In the genomic region with DNA sequence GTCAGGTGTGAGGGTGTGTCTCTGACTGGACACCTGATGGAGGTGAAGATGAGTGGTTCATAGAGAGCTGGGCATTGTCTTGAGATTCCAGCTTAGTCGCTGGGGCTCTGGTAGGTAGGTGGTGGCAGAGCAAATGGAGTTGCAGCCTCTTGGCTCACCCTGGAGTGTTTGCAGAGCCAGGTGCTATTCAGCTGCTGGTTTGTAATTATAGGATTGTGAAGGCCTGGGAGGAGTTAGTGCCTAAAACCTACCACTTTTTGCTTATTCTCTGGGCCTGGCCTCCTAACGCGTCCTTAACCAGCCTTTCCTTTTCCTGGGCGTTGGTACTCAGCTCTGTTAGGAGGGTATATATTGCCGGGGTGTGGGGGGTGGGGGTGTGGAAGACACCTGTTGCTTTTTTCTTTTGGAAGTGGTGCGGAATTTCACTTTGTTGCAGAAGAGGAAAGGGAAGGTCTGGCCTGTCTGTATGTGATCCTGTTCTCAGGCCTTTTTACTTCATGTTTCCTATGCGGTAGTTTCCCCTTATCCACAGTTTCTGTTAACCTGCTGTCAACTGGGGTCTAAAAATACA, we compare ENCODE assay signal across 11 cellular contexts. TPM values are rescaled to one million over a fixed set of nuclear protein-coding genes. Genes with fewer than 3 reads are reported as not detected.
DNase-seq lines count a peak whose midpoint lies in the region; ATAC-seq, FAIRE-seq and TF ChIP-seq lines count a peak whose summit lies in the region.
"Had no signal": no experiment of that assay in that cellular context is flagged by ENCODE, and none has a peak within 500 bp of the region (broad histone marks: within the 10 kb centered on the region; RNA-seq: fewer than 3 reads in every experiment).

No MANE protein-coding gene starts in this region.

- H2BK120ac ChIP-seq in H1 (replicated peaks; ENCODE audit: low read depth, low read length): no peak overlapping the region

- WGBS in HepG2 (ENCODE audit: low lambda C conversion rate): 94% methylated on average over 7 of the region's 7 CpGs
- 90% methylated on average over 3 of the region's 7 CpGs for WGBS in right lobe of liver (ENCODE audit: insufficient coverage, low coverage, low lambda C conversion rate, missing lambda C conversion rate)
- 89% methylated on average over 7 of the region's 7 CpGs; no CpG with 5 or more reads in 1 of the 2 experiments for WGBS in H1 (ENCODE audit: extremely low coverage in 1 of 2, insufficient coverage in 1 of 2, insufficient read length in 1 of 2, insufficient replicate concordance in 2 of 2, low coverage in 1 of 2, low lambda C conversion rate in 2 of 2, missing lambda C conversion rate in 1 of 2), 2 experiments

- H4K91ac ChIP-seq in H1 (replicated peaks; ENCODE audit: insufficient read length, low read length): no peak overlapping the region

- no peaks in the 10 kb centered on the region for H3K27me3 Mint-ChIP-seq in effector memory CD8-positive, alpha-beta T cell

- no peak overlapping the region for H3K27ac Mint-ChIP-seq in effector memory CD8-positive, alpha-beta T cell

- H3K4me3 Mint-ChIP-seq in effector memory CD8-positive, alpha-beta T cell: no peak overlapping the region

- H3K27ac ChIP-seq in HepG2 (ENCODE audit: extremely low read length, insufficient read depth, low read length): no peak overlapping the region
- no peak overlapping the region for H3K27ac ChIP-seq in right lobe of liver
- no peak overlapping the region for H3K27ac ChIP-seq in H1 (ENCODE audit: low read depth, low read length)

- peaks cover 32% of the 10 kb centered on the region for H3K36me3 Mint-ChIP-seq in effector memory CD8-positive, alpha-beta T cell (ENCODE audit: insufficient read depth)

- no peak overlapping the region for H2BK12ac ChIP-seq in H1 (ENCODE audit: low read depth, low read length)

- ATAC-seq in HepG2 (no peak), right lobe of liver (no peak), HG03139 (IDR thresholded peaks at IDR 0.05; ENCODE audit: unreplicated experiment) (no peak), GM18505 (IDR thresholded peaks at IDR 0.05; ENCODE audit: unreplicated experiment) (no peak)
- ATAC-seq in effector memory CD8-positive, alpha-beta T cell (replicated peaks): no peak

- no TSS peak for BruUV-seq in HepG2 (replicated peaks; lab: Mats Ljungman, UMichigan)

- H2BK15ac ChIP-seq in H1 (ENCODE audit: low read length): no peak overlapping the region

- no peak overlapping the region for H2BK20ac ChIP-seq in H1 (ENCODE audit: low read length)

- no peak overlapping the region for H3K4ac ChIP-seq in H1 (replicated peaks; ENCODE audit: insufficient read length, low read depth, low read length)

- no peak overlapping the region for H2AK5ac ChIP-seq in H1 (ENCODE audit: low read depth, low read length)

- TF ChIP-seq RAD21 in HepG2 (CRISPR knock-in tag; IDR thresholded peaks at IDR 0.05) (no peak), H1 (IDR thresholded peaks at IDR 0.05 in 1 of 2, conservative IDR thresholded peaks at IDR 0.05 in 1 of 2; ENCODE audit: low read depth in 2 of 2, low read length in 2 of 2) (no peak)

- H3K36me3 ChIP-seq in HepG2 (replicated peaks in 1 of 2; ENCODE audit: control insufficient read depth in 1 of 2, insufficient read depth in 2 of 2, low read length in 2 of 2): peaks cover 33 to 45% of the 10 kb centered on the region in 2 experiments
- H3K36me3 ChIP-seq in right lobe of liver: peaks cover 0 to 33% (median 17%) of the 10 kb centered on the region in 4 donors
- peaks cover 33 to 38% (median 36%) of the 10 kb centered on the region in 4 experiments for H3K36me3 ChIP-seq in H1 (ENCODE audit: control insufficient read depth in 2 of 4, insufficient read depth in 4 of 4, low read length in 3 of 4)

- H4K5ac ChIP-seq in H1 (ENCODE audit: insufficient read length, low read depth, low read length): no peak overlapping the region

- H3K79me1 ChIP-seq in H1 (ENCODE audit: low read depth, low read length): peaks cover 22% of the 10 kb centered on the region

- H3K56ac ChIP-seq in H1 (replicated peaks; ENCODE audit: insufficient read length, low read depth, low read length): no peak overlapping the region

- POLR2A ChIA-PET in HepG2 (lab: Yijun Ruan, JAX): interaction anchor here (1.2 kb wide), 1 partner anchor 16 kb away, joined by 4 read pairs; the partner anchor contains the start of gene NOLC1
- POLR2A ChIA-PET in H1 (lab: Charles Lee; ENCODE audit: partially characterized antibody): interaction anchor here (0.7 to 20.0 kb wide), 8 partner anchors 8 to 317 kb away, joined by 3 to 408 read pairs (median 7); partner anchors contain the start of genes NOLC1 and OGA

- CTCF ChIA-PET in HepG2 (lab: Yijun Ruan, JAX; ENCODE audit: low intra/inter-chr PET ratio, low total read pairs) (no interaction called here), H1 (lab: Charles Lee; ENCODE audit: partially characterized antibody) (interaction anchor here (1.0 to 3.8 kb wide), 4 partner anchors 11 to 23 kb away, joined by 3 to 20 read pairs (median 5); no protein-coding TSS in a partner anchor)

- FAIRE-seq in HepG2 (lab: Jason Lieb, UNC) (no peak), H1 (lab: Jason Lieb, UNC) (no peak)
- FAIRE-seq: frontal cortex, TTC549 had no signal

- peaks cover 38 to 44% of the 10 kb centered on the region in 2 donors for H3K4me1 Mint-ChIP-seq in effector memory CD8-positive, alpha-beta T cell (ENCODE audit: low read depth in 2 of 2)

- no peak overlapping the region for H3K14ac ChIP-seq in H1 (ENCODE audit: insufficient read length)

- peaks cover 35% of the 10 kb centered on the region for H3K4me1 ChIP-seq in HepG2 (ENCODE audit: insufficient read depth, low read length)
- peaks cover 0 to 12% (median 4%) of the 10 kb centered on the region in 4 donors for H3K4me1 ChIP-seq in right lobe of liver
- H3K4me1 ChIP-seq in H1 (replicated peaks in 1 of 4; ENCODE audit: control insufficient read depth in 3 of 4, insufficient read depth in 4 of 4, low read length in 3 of 4): peaks cover 0 to 12% (median 3%) of the 10 kb centered on the region in 4 experiments; a peak in 4 of 7 replicates

- no peak overlapping the region for H2BK5ac ChIP-seq in H1 (ENCODE audit: low read depth, low read length)

- H3K4me2 ChIP-seq in HepG2 (ENCODE audit: low read depth, low read length) (peak overlapping the region; percentile 82), H1 (ENCODE audit: insufficient read depth in 1 of 2, low read depth in 2 of 2, low read length in 2 of 2) (peak overlapping the region in 1 of 2 experiments; percentile 15; a peak in 1 of 4 replicates)

- TF ChIP-seq POLR2A in HepG2 (IDR thresholded peaks at IDR 0.05; ENCODE audit: insufficient read depth in 1 of 2, low read depth in 2 of 2, low read length in 2 of 2) (no peak), right lobe of liver (IDR thresholded peaks at IDR 0.05) (no peak), H1 (IDR thresholded peaks at IDR 0.05; ENCODE audit: control extremely low read depth in 1 of 2, low read depth in 2 of 2, low read length in 2 of 2) (no peak), GM18505 (IDR thresholded peaks at IDR 0.05; ENCODE audit: borderline replicate concordance, extremely low read depth, insufficient read depth, insufficient read length) (no peak)

- H3K18ac ChIP-seq in H1 (ENCODE audit: extremely low read depth, low read length): no peak overlapping the region

- H3K9me3 ChIP-seq in HepG2 (ENCODE audit: low read length) (no peaks in the 10 kb centered on the region), right lobe of liver (no peaks in the 10 kb centered on the region), H1 (ENCODE audit: insufficient read depth in 2 of 2, low read depth in 1 of 2, low read length in 1 of 2) (no peaks in the 10 kb centered on the region)

- H3K27me3 ChIP-seq in HepG2 (ENCODE audit: control insufficient read depth in 1 of 2, insufficient read depth in 2 of 2, low read length in 2 of 2) (peaks cover 0 to 4% of the 10 kb centered on the region in 2 experiments; a peak in 1 of 5 replicates), right lobe of liver (no peaks in the 10 kb centered on the region), H1 (replicated peaks in 1 of 4; ENCODE audit: control insufficient read depth in 3 of 4, extremely low read depth in 1 of 4, insufficient read depth in 3 of 4, low read length in 3 of 4) (no peaks in the 10 kb centered on the region)

- TF ChIP-seq EP300 in HepG2 (IDR thresholded peaks at IDR 0.05; ENCODE audit: low read depth in 2 of 2, low read length in 2 of 2): no peak
- no peak for TF ChIP-seq EP300 in HepG2 (CRISPR knock-in tag; IDR thresholded peaks at IDR 0.05; ENCODE audit: borderline replicate concordance)
- TF ChIP-seq EP300 in H1 (IDR thresholded peaks at IDR 0.05; ENCODE audit: borderline replicate concordance in 1 of 2, low read depth in 2 of 2, low read length in 2 of 2): no peak

- H4K8ac ChIP-seq in H1 (ENCODE audit: extremely low read depth, insufficient read depth, low read length): no peak overlapping the region

- no peak overlapping the region for H3K9ac ChIP-seq in HepG2 (ENCODE audit: insufficient read depth, low read depth, low read length)
- no peak overlapping the region; a peak in 1 of 7 replicates for H3K9ac ChIP-seq in H1 (replicated peaks in 1 of 4; ENCODE audit: extremely low read depth in 1 of 4, low read depth in 3 of 4, low read length in 3 of 4)

- no peak for TF ChIP-seq CTCF in HepG2 (CRISPR knock-in tag; IDR thresholded peaks at IDR 0.05)
- TF ChIP-seq CTCF in right lobe of liver (IDR thresholded peaks at IDR 0.05): no peak
- TF ChIP-seq CTCF in H1 (IDR thresholded peaks at IDR 0.05; ENCODE audit: control extremely low read depth in 1 of 3, insufficient read depth in 1 of 3, low read depth in 1 of 3, low read length in 3 of 3): no peak

- H3K79me2 ChIP-seq in HepG2 (ENCODE audit: insufficient read depth, low read length) (peaks cover 57% of the 10 kb centered on the region), H1 (ENCODE audit: control insufficient read depth in 1 of 2, insufficient read depth in 2 of 2, low read length in 2 of 2) (peaks cover 39 to 82% of the 10 kb centered on the region in 2 experiments)

- H3K4me3 ChIP-seq in HepG2 (replicated peaks in 1 of 3; ENCODE audit: insufficient read depth in 1 of 3, low read depth in 2 of 3, low read length in 3 of 3) (no peak overlapping the region), right lobe of liver (no peak overlapping the region), H1 (ENCODE audit: extremely low read depth in 1 of 4, insufficient read depth in 2 of 4, low read depth in 3 of 4, low read length in 4 of 4) (peak overlapping the region in 1 of 4 experiments; percentile 5; a peak in 1 of 8 replicates)

- intact Hi-C loops in HepG2 (cut with micrococcal nuclease; ENCODE audit: unreplicated experiment): no loop called here
- intact Hi-C loops in right lobe of liver (cut with DNase I): no loop called here

- no peak overlapping the region for H3K23ac ChIP-seq in H1 (ENCODE audit: insufficient read length)

- H2AFZ ChIP-seq in HepG2 (ENCODE audit: low read length): no peak overlapping the region
- no peak overlapping the region for H2AFZ ChIP-seq in H1 (ENCODE audit: low read length)

- in situ Hi-C loops in HepG2 (cut with HindIII; ENCODE audit: extremely low pct_ligation_motif_present, low pct_unique_long_range_greater_than_20kb): no loop called here

- DNase-seq in HepG2 (ENCODE audit: low spot score): no peak
- no peak for DNase-seq in right lobe of liver
- DNase-seq in NCI-H345 treated with DMSO at 0.1 percent for 48 hours (lab: John Stamatoyannopoulos, UW; ENCODE audit: unreplicated experiment): peak; percentile 74
- DNase-seq in H1 (ENCODE audit: low read depth in 1 of 2, low spot score in 2 of 2): no peak
- DNase-seq in SW480 (ENCODE audit: low spot score): no peak
- DNase-seq in effector memory CD8-positive, alpha-beta T cell: no peak
- DNase-seq: stimulated activated CD4-positive, alpha-beta T cell treated with anti-CD3 and anti-CD28 coated beads, Interleukin-15, amount 100 ng/mL, for 24 hours had no signal

- no peaks in the 10 kb centered on the region for H3K9me3 Mint-ChIP-seq in effector memory CD8-positive, alpha-beta T cell

- H4K20me1 ChIP-seq in HepG2 (ENCODE audit: insufficient read depth, low read length): peaks cover 52% of the 10 kb centered on the region
- peaks cover 40 to 44% of the 10 kb centered on the region in 2 experiments for H4K20me1 ChIP-seq in H1 (replicated peaks in 1 of 2; ENCODE audit: control insufficient read depth in 1 of 2, insufficient read depth in 2 of 2, low read length in 2 of 2)

- H3K23me2 ChIP-seq in H1 (ENCODE audit: low read depth, low read length): peaks cover 10% of the 10 kb centered on the region; the same call in 1 of the 2 replicates

RNA-seq across cellular contexts. Expression of gene PPRC1, which starts 3.2 kb away (rescaled TPM):
- 19.0 and 24.2 TPM in 2 replicates for total RNA-seq in HepG2 (2016; rRNA removed; fragmentation: Illumina TruSeq; extraction: Trizol)
- 7.2 and 10.9 TPM in 2 replicates for total RNA-seq in HepG2 (2016; cell fraction: cytosol; rRNA removed; fragmentation: Illumina TruSeq; extraction: Trizol; ENCODE audit: low read depth)
- total RNA-seq in HepG2 (2016; cell fraction: insoluble cytoplasmic fraction; rRNA removed; fragmentation: Illumina TruSeq; extraction: Trizol): 16.2 and 25.6 TPM in 2 replicates
- total RNA-seq in HepG2 (2016; cell fraction: membrane; rRNA removed; fragmentation: Illumina TruSeq; extraction: Trizol): 10.3 and 12.7 TPM in 2 replicates
- total RNA-seq in HepG2 (2016; cell fraction: nucleus; rRNA removed; fragmentation: Illumina TruSeq; extraction: Trizol): 31.9 and 36.2 TPM in 2 replicates
- 18.7 and 21.3 TPM in 2 replicates for polyA plus RNA-seq in HepG2 (2011; rRNA removed)
- polyA plus RNA-seq in HepG2 (2011; cell fraction: cytosol; rRNA removed): 7.1 and 7.2 TPM in 2 replicates
- polyA plus RNA-seq in HepG2 (2011; cell fraction: nucleus; rRNA removed): 57.6 and 66.0 TPM in 2 replicates
- polyA plus RNA-seq in HepG2 (2012): 21.1 and 29.8 TPM in 2 replicates
- polyA plus RNA-seq in HepG2 (2016; cell fraction: cytosol; fragmentation: Illumina TruSeq; extraction: Trizol; ENCODE audit: low read depth): 2.5 and 2.9 TPM in 2 replicates
- 21.7 and 29.6 TPM in 2 replicates for polyA plus RNA-seq in HepG2 (2016; cell fraction: insoluble cytoplasmic fraction; fragmentation: Illumina TruSeq; extraction: Trizol; ENCODE audit: low read depth)
- polyA plus RNA-seq in HepG2 (2016; cell fraction: membrane; fragmentation: Illumina TruSeq; extraction: Trizol; ENCODE audit: low read depth): 4.7 and 6.5 TPM in 2 replicates
- 102 and 107 TPM in 2 replicates for polyA plus RNA-seq in HepG2 (2016; cell fraction: nucleus; fragmentation: Illumina TruSeq; extraction: Trizol; ENCODE audit: insufficient read depth, low read depth)
- polyA minus RNA-seq in HepG2 (2011; rRNA and poly(A)+ RNA removed; ENCODE audit: low replicate concordance): 68.7 and 95.3 TPM in 2 replicates
- 12.3 and 14.3 TPM in 2 replicates for polyA minus RNA-seq in HepG2 (2011; cell fraction: cytosol; rRNA and poly(A)+ RNA removed)
- 42.9 and 47.7 TPM in 2 replicates for polyA minus RNA-seq in HepG2 (2011; cell fraction: nucleus; rRNA and poly(A)+ RNA removed)
- 10 to 100 TPM in 3 of 6 experiments, 1 to 10 TPM in 3; 7.9 to 18.2 (median 10.3) TPM for total RNA-seq in right lobe of liver
- total RNA-seq in H1 (2021; fragmentation: NEBNext Ultra II Directional; extraction: Animal tissue kit (Norgen Biotek cat#: 25700)): 86.2 and 88.4 TPM in 2 replicates
- polyA plus RNA-seq in H1 (2011; rRNA removed): 46.5 and 65.3 TPM in 2 replicates
- polyA plus RNA-seq in H1 (2011; cell fraction: cytosol; rRNA removed): 34.7 TPM
- 83.7 TPM for polyA plus RNA-seq in H1 (2011; cell fraction: nucleus; rRNA removed)
- 59.8 to 81.4 TPM (median 78.6 TPM) in 4 replicates for polyA plus RNA-seq in H1 (2012, experiment 1 of 2)
- polyA plus RNA-seq in H1 (2012, experiment 2 of 2): 59.2 TPM
- 61.6 TPM for polyA plus RNA-seq in H1 (2013, experiment 1 of 2)
- polyA plus RNA-seq in H1 (2013, experiment 2 of 2): 58.6 TPM
- 73.5 and 89.5 TPM in 2 replicates for polyA minus RNA-seq in H1 (2011; rRNA and poly(A)+ RNA removed)
- 52.6 TPM for polyA minus RNA-seq in H1 (2011; cell fraction: cytosol; rRNA and poly(A)+ RNA removed)
- 53.6 TPM for polyA minus RNA-seq in H1 (2011; cell fraction: nucleus; rRNA and poly(A)+ RNA removed)

RNA-seq across cellular contexts. Expression of gene LDB1, which starts 15.9 kb away (rescaled TPM):
- total RNA-seq in HepG2 (2016; rRNA removed; fragmentation: Illumina TruSeq; extraction: Trizol): 13.2 and 17.2 TPM in 2 replicates
- 2.0 and 2.5 TPM in 2 replicates for total RNA-seq in HepG2 (2016; cell fraction: cytosol; rRNA removed; fragmentation: Illumina TruSeq; extraction: Trizol; ENCODE audit: low read depth)
- total RNA-seq in HepG2 (2016; cell fraction: insoluble cytoplasmic fraction; rRNA removed; fragmentation: Illumina TruSeq; extraction: Trizol): 10.9 and 17.8 TPM in 2 replicates
- 7.2 and 8.2 TPM in 2 replicates for total RNA-seq in HepG2 (2016; cell fraction: membrane; rRNA removed; fragmentation: Illumina TruSeq; extraction: Trizol)
- total RNA-seq in HepG2 (2016; cell fraction: nucleus; rRNA removed; fragmentation: Illumina TruSeq; extraction: Trizol): 16.0 and 18.2 TPM in 2 replicates
- polyA plus RNA-seq in HepG2 (2011; rRNA removed): 45.5 and 52.2 TPM in 2 replicates
- polyA plus RNA-seq in HepG2 (2011; cell fraction: cytosol; rRNA removed): 23.6 and 27.6 TPM in 2 replicates
- 182 and 199 TPM in 2 replicates for polyA plus RNA-seq in HepG2 (2011; cell fraction: nucleus; rRNA removed)
- 20.4 and 24.8 TPM in 2 replicates for polyA plus RNA-seq in HepG2 (2012)
- polyA plus RNA-seq in HepG2 (2016; cell fraction: cytosol; fragmentation: Illumina TruSeq; extraction: Trizol; ENCODE audit: low read depth): 2.1 and 2.6 TPM in 2 replicates
- polyA plus RNA-seq in HepG2 (2016; cell fraction: insoluble cytoplasmic fraction; fragmentation: Illumina TruSeq; extraction: Trizol; ENCODE audit: low read depth): 15.0 and 17.5 TPM in 2 replicates
- 5.5 and 5.8 TPM in 2 replicates for polyA plus RNA-seq in HepG2 (2016; cell fraction: membrane; fragmentation: Illumina TruSeq; extraction: Trizol; ENCODE audit: low read depth)
- polyA plus RNA-seq in HepG2 (2016; cell fraction: nucleus; fragmentation: Illumina TruSeq; extraction: Trizol; ENCODE audit: insufficient read depth, low read depth): 49.4 and 52.8 TPM in 2 replicates
- 61.4 and 104 TPM in 2 replicates for polyA minus RNA-seq in HepG2 (2011; rRNA and poly(A)+ RNA removed; ENCODE audit: low replicate concordance)
- polyA minus RNA-seq in HepG2 (2011; cell fraction: cytosol; rRNA and poly(A)+ RNA removed): 17.4 and 19.1 TPM in 2 replicates
- polyA minus RNA-seq in HepG2 (2011; cell fraction: nucleus; rRNA and poly(A)+ RNA removed): 34.2 and 39.5 TPM in 2 replicates
- 10 to 100 TPM; 11.2 to 14.7 (median 13.0) TPM for total RNA-seq in right lobe of liver
- 88.4 and 88.8 TPM in 2 replicates for total RNA-seq in H1 (2021; fragmentation: NEBNext Ultra II Directional; extraction: Animal tissue kit (Norgen Biotek cat#: 25700))
- 138 and 170 TPM in 2 replicates for polyA plus RNA-seq in H1 (2011; rRNA removed)
- polyA plus RNA-seq in H1 (2011; cell fraction: cytosol; rRNA removed): 134 TPM
- 345 TPM for polyA plus RNA-seq in H1 (2011; cell fraction: nucleus; rRNA removed)
- 91.5 to 105 TPM (median 97.6 TPM) in 4 replicates for polyA plus RNA-seq in H1 (2012, experiment 1 of 2)
- polyA plus RNA-seq in H1 (2012, experiment 2 of 2): 61.4 TPM
- 72.4 TPM for polyA plus RNA-seq in H1 (2013, experiment 1 of 2)
- 63.4 TPM for polyA plus RNA-seq in H1 (2013, experiment 2 of 2)
- polyA minus RNA-seq in H1 (2011; rRNA and poly(A)+ RNA removed): 136 and 173 TPM in 2 replicates
- polyA minus RNA-seq in H1 (2011; cell fraction: cytosol; rRNA and poly(A)+ RNA removed): 72.1 TPM
- 91.2 TPM for polyA minus RNA-seq in H1 (2011; cell fraction: nucleus; rRNA and poly(A)+ RNA removed)

RNA-seq across cellular contexts. Expression of gene NOLC1, which starts 16.1 kb away (rescaled TPM):
- total RNA-seq in HepG2 (2016; rRNA removed; fragmentation: Illumina TruSeq; extraction: Trizol) (81.0 and 102 TPM in 2 replicates), right lobe of liver (10 to 100 TPM; 16.0 to 60.2 (median 27.3) TPM)
- 17.2 and 19.9 TPM in 2 replicates for total RNA-seq in HepG2 (2016; cell fraction: cytosol; rRNA removed; fragmentation: Illumina TruSeq; extraction: Trizol; ENCODE audit: low read depth)
- 80.9 and 91.8 TPM in 2 replicates for total RNA-seq in HepG2 (2016; cell fraction: insoluble cytoplasmic fraction; rRNA removed; fragmentation: Illumina TruSeq; extraction: Trizol)
- total RNA-seq in HepG2 (2016; cell fraction: membrane; rRNA removed; fragmentation: Illumina TruSeq; extraction: Trizol): 26.9 and 30.0 TPM in 2 replicates
- total RNA-seq in HepG2 (2016; cell fraction: nucleus; rRNA removed; fragmentation: Illumina TruSeq; extraction: Trizol): 53.2 and 53.8 TPM in 2 replicates
- polyA plus RNA-seq in HepG2 (2011; rRNA removed) (47.9 and 50.6 TPM in 2 replicates), H1 (2011; rRNA removed) (63.5 and 86.3 TPM in 2 replicates)
- polyA plus RNA-seq in HepG2 (2011; cell fraction: cytosol; rRNA removed): 40.3 and 62.0 TPM in 2 replicates
- polyA plus RNA-seq in HepG2 (2011; cell fraction: nucleus; rRNA removed): 33.5 and 37.8 TPM in 2 replicates
- 54.4 and 57.6 TPM in 2 replicates for polyA plus RNA-seq in HepG2 (2012)
- 9.9 and 10.0 TPM in 2 replicates for polyA plus RNA-seq in HepG2 (2016; cell fraction: cytosol; fragmentation: Illumina TruSeq; extraction: Trizol; ENCODE audit: low read depth)
- polyA plus RNA-seq in HepG2 (2016; cell fraction: insoluble cytoplasmic fraction; fragmentation: Illumina TruSeq; extraction: Trizol; ENCODE audit: low read depth): 121 and 139 TPM in 2 replicates
- 22.5 and 24.8 TPM in 2 replicates for polyA plus RNA-seq in HepG2 (2016; cell fraction: membrane; fragmentation: Illumina TruSeq; extraction: Trizol; ENCODE audit: low read depth)
- polyA plus RNA-seq in HepG2 (2016; cell fraction: nucleus; fragmentation: Illumina TruSeq; extraction: Trizol; ENCODE audit: insufficient read depth, low read depth): 109 and 124 TPM in 2 replicates
- 29.3 and 125 TPM in 2 replicates for polyA minus RNA-seq in HepG2 (2011; rRNA and poly(A)+ RNA removed; ENCODE audit: low replicate concordance)
- 38.1 and 41.4 TPM in 2 replicates for polyA minus RNA-seq in HepG2 (2011; cell fraction: cytosol; rRNA and poly(A)+ RNA removed)
- 17.3 and 24.7 TPM in 2 replicates for polyA minus RNA-seq in HepG2 (2011; cell fraction: nucleus; rRNA and poly(A)+ RNA removed)
- 191 and 194 TPM in 2 replicates for total RNA-seq in H1 (2021; fragmentation: NEBNext Ultra II Directional; extraction: Animal tissue kit (Norgen Biotek cat#: 25700))
- polyA plus RNA-seq in H1 (2011; cell fraction: cytosol; rRNA removed): 167 TPM
- 72.4 TPM for polyA plus RNA-seq in H1 (2011; cell fraction: nucleus; rRNA removed)
- polyA plus RNA-seq in H1 (2012, experiment 1 of 2): 146 to 155 TPM (median 150 TPM) in 4 replicates
- 11.2 TPM for polyA plus RNA-seq in H1 (2012, experiment 2 of 2)
- 180 TPM for polyA plus RNA-seq in H1 (2013, experiment 1 of 2)
- polyA plus RNA-seq in H1 (2013, experiment 2 of 2): 184 TPM
- polyA minus RNA-seq in H1 (2011; rRNA and poly(A)+ RNA removed): 81.9 and 106 TPM in 2 replicates
- polyA minus RNA-seq in H1 (2011; cell fraction: cytosol; rRNA and poly(A)+ RNA removed): 71.8 TPM
- polyA minus RNA-seq in H1 (2011; cell fraction: nucleus; rRNA and poly(A)+ RNA removed): 41.1 TPM

Comparison
In these comparisons a context has a peak if more than half of its experiments do, and no peak if none do; other contexts are left out.
1. Of the 41 proteins assayed by ChIP-seq in both HepG2 and H1: peak only in HepG2: none; only in H1: POLR2AphosphoS5; in both: none; in neither: 40.